In genomic region chr6:35454843-35455110, GRCh38 we compare ENCODE assay signal across 21 cellular contexts. TPM values are rescaled to one million over a fixed set of nuclear protein-coding genes. Genes with fewer than 3 reads are reported as not detected.
DNase-seq lines count a peak whose midpoint lies in the region; ATAC-seq, FAIRE-seq and TF ChIP-seq lines count a peak whose summit lies in the region.
"Had no signal": no experiment of that assay in that cellular context is flagged by ENCODE, and none has a peak within 500 bp of the region (broad histone marks: within the 10 kb centered on the region; RNA-seq: fewer than 3 reads in every experiment).

No MANE protein-coding gene starts in this region.

- H2AFZ ChIP-seq in GM23338 (no peak overlapping the region), Karpas-422 (ENCODE audit: low read length) (no peak overlapping the region), HepG2 (ENCODE audit: low read length) (no peak overlapping the region)

- 0 out of 2 replicates have a peak, but pooled peaks cover 3% of the 10 kb centered on the region for H3F3A ChIP-seq in GM23338 (replicated peaks; ENCODE audit: low read depth)

- WGBS in HepG2 (ENCODE audit: low lambda C conversion rate): 100% methylated on average over 4 of the region's 4 CpGs

- H3K27ac ChIP-seq in GM23338 (ENCODE audit: low read depth) (no peak overlapping the region), Karpas-422 (ENCODE audit: low read length) (peak overlapping the region; percentile 18; the same call in 1 of the 2 replicates), HepG2 (ENCODE audit: extremely low read length, insufficient read depth, low read length) (no peak overlapping the region)
- H3K27ac ChIP-seq: adrenal gland, neutrophil had no signal

- TF ChIP-seq RAD21 in HepG2 (CRISPR knock-in tag; IDR thresholded peaks at IDR 0.05): no peak

- DNase-seq in GM23338 (ENCODE audit: low spot score) (no peak), Karpas-422 (no peak), epithelial cell of esophagus (ENCODE audit: low read depth) (no peak), osteocyte (ENCODE audit: extremely low spot score, unreplicated experiment) (no peak), HepG2 (ENCODE audit: low spot score) (no peak), NCI-H774 (lab: John Stamatoyannopoulos, UW) (no peak)
- DNase-seq in stimulated activated CD4-positive, alpha-beta T cell treated with anti-CD3 and anti-CD28 coated beads, Interleukin-1b, Interleukin-23, amount 100 ng/mL, for 48 hours: no peak
- no peak for DNase-seq in stimulated activated CD4-positive, alpha-beta T cell treated with anti-CD3 and anti-CD28 coated beads, Interleukin-4, amount 100 ng/mL, for 4 hours
- DNase-seq: activated CD4-positive, CD25-positive, alpha-beta regulatory T cell; activated T-cell treated with anti-CD3 and anti-CD28 coated beads, Interleukin-2, amount 50 U/mL, for 72 hours; adrenal gland; caudate nucleus; GOT3; NCI-H1436; NCI-H526 treated with DMSO at 0.1 percent for 48 hours; PC-3; retina; stimulated activated naive B cell treated with anti-CD40 and anti-IgM and Interleukin-4, amounts not matched to agents 10 μg/mL and 1 μg/mL and 100 μg/mL, for 72 hours had no signal

- H3K9me2 ChIP-seq in GM23338 (ENCODE audit: insufficient read depth): no peaks in the 10 kb centered on the region
- no peaks in the 10 kb centered on the region for H3K9me2 ChIP-seq in Karpas-422 (replicated peaks; ENCODE audit: insufficient read depth, low read length)

- TF ChIP-seq POLR2A in HepG2 (IDR thresholded peaks at IDR 0.05; ENCODE audit: insufficient read depth in 1 of 2, low read depth in 2 of 2, low read length in 2 of 2): no peak

- H3K79me2 ChIP-seq in GM23338 (replicated peaks; ENCODE audit: insufficient read depth): peaks cover 6% of the 10 kb centered on the region; the same call in 1 of the 2 replicates
- H3K79me2 ChIP-seq in Karpas-422 (ENCODE audit: low read length): peaks cover 13% of the 10 kb centered on the region
- H3K79me2 ChIP-seq in HepG2 (ENCODE audit: insufficient read depth, low read length): no peaks in the 10 kb centered on the region

- H3K4me3 Mint-ChIP-seq in GM23338 (peak overlapping the region; percentile 73), osteocyte (ENCODE audit: unreplicated experiment) (peak overlapping the region; percentile 6)

- peaks cover 36% of the 10 kb centered on the region for H3K4me1 Mint-ChIP-seq in GM23338
- H3K4me1 Mint-ChIP-seq in osteocyte (ENCODE audit: unreplicated experiment): peaks cover 31% of the 10 kb centered on the region

- in situ Hi-C loops in HepG2 (cut with HindIII; ENCODE audit: extremely low pct_ligation_motif_present, low pct_unique_long_range_greater_than_20kb): loop anchor here (5.0 kb wide), 1 partner anchor 112 kb away; the partner anchor contains the start of gene PPARD

- CTCF ChIA-PET in HepG2 (lab: Yijun Ruan, JAX; ENCODE audit: low intra/inter-chr PET ratio, low total read pairs): no interaction called here

- H3K4me2 ChIP-seq in GM23338: peak overlapping the region; percentile 61; the same call in 1 of the 2 replicates
- H3K4me2 ChIP-seq in Karpas-422 (ENCODE audit: low read depth, low read length, poor library complexity, severe bottlenecking): peak overlapping the region; percentile 84
- no peak overlapping the region for H3K4me2 ChIP-seq in HepG2 (ENCODE audit: low read depth, low read length)

- no peak overlapping the region for H3K4me3 ChIP-seq in GM23338
- no peak overlapping the region for H3K4me3 ChIP-seq in Karpas-422 (ENCODE audit: low read length)
- peak overlapping the region; percentile 24 for H3K4me3 ChIP-seq in epithelial cell of esophagus (ENCODE audit: low read length)
- H3K4me3 ChIP-seq in HepG2 (replicated peaks in 1 of 3; ENCODE audit: insufficient read depth in 1 of 3, low read depth in 2 of 3, low read length in 3 of 3): no peak overlapping the region
- H3K4me3 ChIP-seq: adrenal gland had no signal

- H3K9ac ChIP-seq in Karpas-422 (ENCODE audit: low read length) (peak overlapping the region; percentile 78; the same call in 1 of the 2 replicates), HepG2 (ENCODE audit: insufficient read depth, low read depth, low read length) (no peak overlapping the region)

- H3K27ac Mint-ChIP-seq in GM23338 (peak overlapping the region; percentile 89), osteocyte (ENCODE audit: unreplicated experiment) (no peak overlapping the region)
- H3K27ac Mint-ChIP-seq: activated T-cell treated with anti-CD3 and anti-CD28 coated beads, Interleukin-2, amount 50 U/mL, for 72 hours; stimulated activated naive B cell treated with anti-CD40 and anti-IgM and Interleukin-4, amounts not matched to agents 10 μg/mL and 1 μg/mL and 100 μg/mL, for 72 hours had no signal

- no peaks in the 10 kb centered on the region; the same call in 2 of the 3 replicates for H3K9me3 Mint-ChIP-seq in GM23338
- H3K9me3 Mint-ChIP-seq in osteocyte (ENCODE audit: unreplicated experiment): no peaks in the 10 kb centered on the region
- H3K9me3 Mint-ChIP-seq: activated T-cell treated with anti-CD3 and anti-CD28 coated beads, Interleukin-2, amount 50 U/mL, for 72 hours; stimulated activated naive B cell treated with anti-CD40 and anti-IgM and Interleukin-4, amounts not matched to agents 10 μg/mL and 1 μg/mL and 100 μg/mL, for 72 hours had no signal

- intact Hi-C loops in HepG2 (cut with micrococcal nuclease; ENCODE audit: unreplicated experiment): no loop called here

- peaks cover 27% of the 10 kb centered on the region for H3K4me1 ChIP-seq in GM23338 (ENCODE audit: insufficient read depth)
- H3K4me1 ChIP-seq in Karpas-422 (ENCODE audit: low read length): peaks cover 37% of the 10 kb centered on the region
- peaks cover 38% of the 10 kb centered on the region for H3K4me1 ChIP-seq in HepG2 (ENCODE audit: insufficient read depth, low read length)

- BruUV-seq in HepG2 (replicated peaks; lab: Mats Ljungman, UMichigan): no TSS peak

- TF ChIP-seq EP300 in HepG2 (IDR thresholded peaks at IDR 0.05; ENCODE audit: low read depth in 2 of 2, low read length in 2 of 2) (no peak), HepG2 (CRISPR knock-in tag; IDR thresholded peaks at IDR 0.05; ENCODE audit: borderline replicate concordance) (no peak)

- H3K36me3 ChIP-seq in GM23338 (ENCODE audit: insufficient read depth): 0 out of 2 replicates have a peak, but pooled peaks cover 4% of the 10 kb centered on the region
- H3K36me3 ChIP-seq in Karpas-422 (ENCODE audit: insufficient read depth, low read length): peaks cover 3% of the 10 kb centered on the region; the same call in 1 of the 2 replicates
- H3K36me3 ChIP-seq in HepG2 (replicated peaks in 1 of 2; ENCODE audit: control insufficient read depth in 1 of 2, insufficient read depth in 2 of 2, low read length in 2 of 2): peaks cover 10 to 25% of the 10 kb centered on the region in 2 experiments; a peak in 4 of 5 replicates
- H3K36me3 ChIP-seq: adrenal gland had no signal

- H3K36me3 Mint-ChIP-seq in GM23338 (ENCODE audit: low read depth): peaks cover 31% of the 10 kb centered on the region
- H3K36me3 Mint-ChIP-seq in osteocyte (ENCODE audit: unreplicated experiment): peaks cover 11% of the 10 kb centered on the region

- peaks cover 9% of the 10 kb centered on the region; the same call in 1 of the 2 replicates for H3K27me3 ChIP-seq in GM23338 (ENCODE audit: insufficient read depth)
- H3K27me3 ChIP-seq in Karpas-422 (ENCODE audit: low read length): no peaks in the 10 kb centered on the region
- peaks cover 2 to 19% of the 10 kb centered on the region in 2 experiments; a peak in 2 of 5 replicates for H3K27me3 ChIP-seq in HepG2 (ENCODE audit: control insufficient read depth in 1 of 2, insufficient read depth in 2 of 2, low read length in 2 of 2)
- H3K27me3 ChIP-seq: adrenal gland, neutrophil had no signal

- POLR2A ChIA-PET in HepG2 (lab: Yijun Ruan, JAX): no interaction called here

- no peak for TF ChIP-seq CTCF in GM23338 (conservative IDR thresholded peaks at IDR 0.05; ENCODE audit: low read depth in 2 of 2)
- TF ChIP-seq CTCF in epithelial cell of esophagus (IDR thresholded peaks at IDR 0.05; ENCODE audit: insufficient read depth, low read depth, low read length, missing control alignments): no peak
- no peak for TF ChIP-seq CTCF in osteocyte (IDR thresholded peaks at IDR 0.05)
- no peak for TF ChIP-seq CTCF in HepG2 (CRISPR knock-in tag; IDR thresholded peaks at IDR 0.05)

- no peak for ATAC-seq in GM23338
- no peak for ATAC-seq in HepG2
- ATAC-seq: activated T-cell treated with anti-CD3 and anti-CD28 coated beads, Interleukin-2, amount 50 U/mL, for 72 hours; left lobe of liver; PC-3; stimulated activated naive B cell treated with anti-CD40 and anti-IgM and Interleukin-4, amounts not matched to agents 10 μg/mL and 1 μg/mL and 100 μg/mL, for 72 hours had no signal

- H3K9me3 ChIP-seq in Karpas-422 (ENCODE audit: low read length): no peaks in the 10 kb centered on the region
- no peaks in the 10 kb centered on the region for H3K9me3 ChIP-seq in HepG2 (ENCODE audit: low read length)
- H3K9me3 ChIP-seq: adrenal gland, neutrophil had no signal

- peaks cover 10% of the 10 kb centered on the region for H3K27me3 Mint-ChIP-seq in GM23338 (ENCODE audit: insufficient read depth, low read depth, poor library complexity)
- H3K27me3 Mint-ChIP-seq in osteocyte (ENCODE audit: unreplicated experiment): no peaks in the 10 kb centered on the region
- H3K27me3 Mint-ChIP-seq: stimulated activated naive B cell treated with anti-CD40 and anti-IgM and Interleukin-4, amounts not matched to agents 10 μg/mL and 1 μg/mL and 100 μg/mL, for 72 hours had no signal

- no peak for FAIRE-seq in HepG2 (lab: Jason Lieb, UNC)

- H4K20me1 ChIP-seq in GM23338 (replicated peaks; ENCODE audit: insufficient read depth) (no peaks in the 10 kb centered on the region; the same call in 1 of the 2 replicates), Karpas-422 (ENCODE audit: insufficient read depth, low read depth, low read length) (no peaks in the 10 kb centered on the region; the same call in 1 of the 2 replicates), HepG2 (ENCODE audit: insufficient read depth, low read length) (no peaks in the 10 kb centered on the region)

RNA-seq across cellular contexts. Expression of gene FANCE, which starts 2.6 kb away (rescaled TPM):
- total RNA-seq in GM23338 (2014; rRNA removed; shearing (Covaris generic)): 18.5 and 25.5 TPM in 2 replicates
- 5.4 and 6.5 TPM in 2 replicates for polyA plus RNA-seq in GM23338 (2016; fragmentation: Nextera tagmentation; extraction: Ambion mirVana)
- 9.8 and 14.8 TPM in 2 replicates for total RNA-seq in Karpas-422 (2014; rRNA removed; shearing (Covaris generic); ENCODE audit: low replicate concordance)
- 7.8 TPM in 2 replicates for total RNA-seq in osteocyte
- total RNA-seq in HepG2 (2016; rRNA removed; fragmentation: Illumina TruSeq; extraction: Trizol): 9.7 and 11.2 TPM in 2 replicates
- 1.9 and 2.5 TPM in 2 replicates for total RNA-seq in HepG2 (2016; cell fraction: cytosol; rRNA removed; fragmentation: Illumina TruSeq; extraction: Trizol; ENCODE audit: low read depth)
- total RNA-seq in HepG2 (2016; cell fraction: insoluble cytoplasmic fraction; rRNA removed; fragmentation: Illumina TruSeq; extraction: Trizol): 9.2 and 10.0 TPM in 2 replicates
- 6.3 and 6.7 TPM in 2 replicates for total RNA-seq in HepG2 (2016; cell fraction: membrane; rRNA removed; fragmentation: Illumina TruSeq; extraction: Trizol)
- total RNA-seq in HepG2 (2016; cell fraction: nucleus; rRNA removed; fragmentation: Illumina TruSeq; extraction: Trizol): 4.8 and 7.1 TPM in 2 replicates
- polyA plus RNA-seq in HepG2 (2011; rRNA removed): 7.1 and 7.9 TPM in 2 replicates
- polyA plus RNA-seq in HepG2 (2011; cell fraction: cytosol; rRNA removed): 6.3 and 6.8 TPM in 2 replicates
- polyA plus RNA-seq in HepG2 (2011; cell fraction: nucleus; rRNA removed): 6.9 and 8.4 TPM in 2 replicates
- polyA plus RNA-seq in HepG2 (2012): 4.1 and 4.3 TPM in 2 replicates
- polyA plus RNA-seq in HepG2 (2016; cell fraction: cytosol; fragmentation: Illumina TruSeq; extraction: Trizol; ENCODE audit: low read depth): 1.5 and 1.6 TPM in 2 replicates
- polyA plus RNA-seq in HepG2 (2016; cell fraction: insoluble cytoplasmic fraction; fragmentation: Illumina TruSeq; extraction: Trizol; ENCODE audit: low read depth): 7.5 and 8.6 TPM in 2 replicates
- 3.0 and 4.3 TPM in 2 replicates for polyA plus RNA-seq in HepG2 (2016; cell fraction: membrane; fragmentation: Illumina TruSeq; extraction: Trizol; ENCODE audit: low read depth)
- 13.2 and 13.8 TPM in 2 replicates for polyA plus RNA-seq in HepG2 (2016; cell fraction: nucleus; fragmentation: Illumina TruSeq; extraction: Trizol; ENCODE audit: insufficient read depth, low read depth)
- 14.3 and 23.1 TPM in 2 replicates for polyA minus RNA-seq in HepG2 (2011; rRNA and poly(A)+ RNA removed; ENCODE audit: low replicate concordance)
- 5.5 TPM in 2 replicates for polyA minus RNA-seq in HepG2 (2011; cell fraction: cytosol; rRNA and poly(A)+ RNA removed)
- polyA minus RNA-seq in HepG2 (2011; cell fraction: nucleus; rRNA and poly(A)+ RNA removed): 1.8 and 2.4 TPM in 2 replicates

RNA-seq across cellular contexts. Expression of gene RPL10A, which starts 13.4 kb away (rescaled TPM):
- total RNA-seq in GM23338 (2014; rRNA removed; shearing (Covaris generic)): 1,297 and 1,329 TPM in 2 replicates
- 686 and 730 TPM in 2 replicates for polyA plus RNA-seq in GM23338 (2016; fragmentation: Nextera tagmentation; extraction: Ambion mirVana)
- total RNA-seq in Karpas-422 (2014; rRNA removed; shearing (Covaris generic); ENCODE audit: low replicate concordance): 3,423 and 3,839 TPM in 2 replicates
- 1,177 and 1,245 TPM in 2 replicates for total RNA-seq in osteocyte
- total RNA-seq in HepG2 (2016; rRNA removed; fragmentation: Illumina TruSeq; extraction: Trizol): 1,854 and 2,285 TPM in 2 replicates
- total RNA-seq in HepG2 (2016; cell fraction: cytosol; rRNA removed; fragmentation: Illumina TruSeq; extraction: Trizol; ENCODE audit: low read depth): 2,437 and 2,775 TPM in 2 replicates
- 1,859 and 2,386 TPM in 2 replicates for total RNA-seq in HepG2 (2016; cell fraction: insoluble cytoplasmic fraction; rRNA removed; fragmentation: Illumina TruSeq; extraction: Trizol)
- total RNA-seq in HepG2 (2016; cell fraction: membrane; rRNA removed; fragmentation: Illumina TruSeq; extraction: Trizol): 4,119 and 4,316 TPM in 2 replicates
- total RNA-seq in HepG2 (2016; cell fraction: nucleus; rRNA removed; fragmentation: Illumina TruSeq; extraction: Trizol): 734 and 771 TPM in 2 replicates
- polyA plus RNA-seq in HepG2 (2011; rRNA removed): 2,253 and 2,726 TPM in 2 replicates
- polyA plus RNA-seq in HepG2 (2011; cell fraction: cytosol; rRNA removed): 2,315 and 3,589 TPM in 2 replicates
- 1,402 and 1,561 TPM in 2 replicates for polyA plus RNA-seq in HepG2 (2011; cell fraction: nucleus; rRNA removed)
- polyA plus RNA-seq in HepG2 (2012): 2,161 and 2,246 TPM in 2 replicates
- 3,096 and 3,343 TPM in 2 replicates for polyA plus RNA-seq in HepG2 (2016; cell fraction: cytosol; fragmentation: Illumina TruSeq; extraction: Trizol; ENCODE audit: low read depth)
- polyA plus RNA-seq in HepG2 (2016; cell fraction: insoluble cytoplasmic fraction; fragmentation: Illumina TruSeq; extraction: Trizol; ENCODE audit: low read depth): 2,345 and 2,428 TPM in 2 replicates
- 4,116 and 4,234 TPM in 2 replicates for polyA plus RNA-seq in HepG2 (2016; cell fraction: membrane; fragmentation: Illumina TruSeq; extraction: Trizol; ENCODE audit: low read depth)
- 1,389 and 1,424 TPM in 2 replicates for polyA plus RNA-seq in HepG2 (2016; cell fraction: nucleus; fragmentation: Illumina TruSeq; extraction: Trizol; ENCODE audit: insufficient read depth, low read depth)
- 921 and 1,139 TPM in 2 replicates for polyA minus RNA-seq in HepG2 (2011; rRNA and poly(A)+ RNA removed; ENCODE audit: low replicate concordance)
- polyA minus RNA-seq in HepG2 (2011; cell fraction: cytosol; rRNA and poly(A)+ RNA removed): 630 and 657 TPM in 2 replicates
- 275 and 369 TPM in 2 replicates for polyA minus RNA-seq in HepG2 (2011; cell fraction: nucleus; rRNA and poly(A)+ RNA removed)

RNA-seq across cellular contexts. Expression of gene TEAD3, which starts 42.1 kb away (rescaled TPM):
- 26.5 and 26.7 TPM in 2 replicates for total RNA-seq in GM23338 (2014; rRNA removed; shearing (Covaris generic))
- polyA plus RNA-seq in GM23338 (2016; fragmentation: Nextera tagmentation; extraction: Ambion mirVana) (15.0 and 15.6 TPM in 2 replicates), HepG2 (2011; rRNA removed) (16.5 and 20.5 TPM in 2 replicates)
- not detected in 2 replicates for total RNA-seq in Karpas-422 (2014; rRNA removed; shearing (Covaris generic); ENCODE audit: low replicate concordance)
- total RNA-seq in osteocyte (43.1 and 44.8 TPM in 2 replicates), HepG2 (2016; rRNA removed; fragmentation: Illumina TruSeq; extraction: Trizol) (14.4 and 15.1 TPM in 2 replicates)
- total RNA-seq in HepG2 (2016; cell fraction: cytosol; rRNA removed; fragmentation: Illumina TruSeq; extraction: Trizol; ENCODE audit: low read depth): 3.9 and 4.4 TPM in 2 replicates
- 12.5 and 14.5 TPM in 2 replicates for total RNA-seq in HepG2 (2016; cell fraction: insoluble cytoplasmic fraction; rRNA removed; fragmentation: Illumina TruSeq; extraction: Trizol)
- total RNA-seq in HepG2 (2016; cell fraction: membrane; rRNA removed; fragmentation: Illumina TruSeq; extraction: Trizol): 14.0 and 14.5 TPM in 2 replicates
- total RNA-seq in HepG2 (2016; cell fraction: nucleus; rRNA removed; fragmentation: Illumina TruSeq; extraction: Trizol): 12.5 and 14.3 TPM in 2 replicates
- 11.8 and 14.3 TPM in 2 replicates for polyA plus RNA-seq in HepG2 (2011; cell fraction: cytosol; rRNA removed)
- polyA plus RNA-seq in HepG2 (2011; cell fraction: nucleus; rRNA removed): 41.6 and 45.4 TPM in 2 replicates
- 19.1 and 24.4 TPM in 2 replicates for polyA plus RNA-seq in HepG2 (2012)
- polyA plus RNA-seq in HepG2 (2016; cell fraction: cytosol; fragmentation: Illumina TruSeq; extraction: Trizol; ENCODE audit: low read depth): 5.1 and 5.5 TPM in 2 replicates
- polyA plus RNA-seq in HepG2 (2016; cell fraction: insoluble cytoplasmic fraction; fragmentation: Illumina TruSeq; extraction: Trizol; ENCODE audit: low read depth): 22.1 and 28.5 TPM in 2 replicates
- polyA plus RNA-seq in HepG2 (2016; cell fraction: membrane; fragmentation: Illumina TruSeq; extraction: Trizol; ENCODE audit: low read depth): 12.7 and 14.9 TPM in 2 replicates
- 41.9 and 43.9 TPM in 2 replicates for polyA plus RNA-seq in HepG2 (2016; cell fraction: nucleus; fragmentation: Illumina TruSeq; extraction: Trizol; ENCODE audit: insufficient read depth, low read depth)
- polyA minus RNA-seq in HepG2 (2011; rRNA and poly(A)+ RNA removed; ENCODE audit: low replicate concordance): 6.0 and 22.8 TPM in 2 replicates
- polyA minus RNA-seq in HepG2 (2011; cell fraction: cytosol; rRNA and poly(A)+ RNA removed): 7.7 and 8.2 TPM in 2 replicates
- polyA minus RNA-seq in HepG2 (2011; cell fraction: nucleus; rRNA and poly(A)+ RNA removed): 7.9 and 8.6 TPM in 2 replicates

RNA-seq across cellular contexts. Expression of gene TULP1, which starts 57.9 kb away (rescaled TPM):
- 1.3 and 3.0 TPM in 2 replicates for total RNA-seq in GM23338 (2014; rRNA removed; shearing (Covaris generic))
- polyA plus RNA-seq in GM23338 (2016; fragmentation: Nextera tagmentation; extraction: Ambion mirVana) (3.8 and 7.1 TPM in 2 replicates), HepG2 (2011; rRNA removed) (not detected in 2 replicates)
- total RNA-seq in Karpas-422 (2014; rRNA removed; shearing (Covaris generic); ENCODE audit: low replicate concordance): not detected in 2 replicates
- total RNA-seq in osteocyte (not detected in 2 replicates), HepG2 (2016; rRNA removed; fragmentation: Illumina TruSeq; extraction: Trizol) (not detected in 2 replicates)
- total RNA-seq in HepG2 (2016; cell fraction: cytosol; rRNA removed; fragmentation: Illumina TruSeq; extraction: Trizol; ENCODE audit: low read depth): 0.35 TPM in 1 of 2 replicates, not detected in the other
- not detected in 2 replicates for total RNA-seq in HepG2 (2016; cell fraction: insoluble cytoplasmic fraction; rRNA removed; fragmentation: Illumina TruSeq; extraction: Trizol)
- total RNA-seq in HepG2 (2016; cell fraction: membrane; rRNA removed; fragmentation: Illumina TruSeq; extraction: Trizol): not detected in 2 replicates
- total RNA-seq in HepG2 (2016; cell fraction: nucleus; rRNA removed; fragmentation: Illumina TruSeq; extraction: Trizol): not detected in 2 replicates
- polyA plus RNA-seq in HepG2 (2011; cell fraction: cytosol; rRNA removed): not detected in 2 replicates
- not detected in 2 replicates for polyA plus RNA-seq in HepG2 (2011; cell fraction: nucleus; rRNA removed)
- not detected in 2 replicates for polyA plus RNA-seq in HepG2 (2012)
- not detected in 2 replicates for polyA plus RNA-seq in HepG2 (2016; cell fraction: cytosol; fragmentation: Illumina TruSeq; extraction: Trizol; ENCODE audit: low read depth)
- polyA plus RNA-seq in HepG2 (2016; cell fraction: insoluble cytoplasmic fraction; fragmentation: Illumina TruSeq; extraction: Trizol; ENCODE audit: low read depth): not detected in 2 replicates
- polyA plus RNA-seq in HepG2 (2016; cell fraction: membrane; fragmentation: Illumina TruSeq; extraction: Trizol; ENCODE audit: low read depth): not detected in 2 replicates
- polyA plus RNA-seq in HepG2 (2016; cell fraction: nucleus; fragmentation: Illumina TruSeq; extraction: Trizol; ENCODE audit: insufficient read depth, low read depth): not detected in 2 replicates
- not detected in 2 replicates for polyA minus RNA-seq in HepG2 (2011; rRNA and poly(A)+ RNA removed; ENCODE audit: low replicate concordance)
- not detected in 2 replicates for polyA minus RNA-seq in HepG2 (2011; cell fraction: cytosol; rRNA and poly(A)+ RNA removed)
- polyA minus RNA-seq in HepG2 (2011; cell fraction: nucleus; rRNA and poly(A)+ RNA removed): not detected in 2 replicates
- total RNA-seq: activated T-cell treated with anti-CD3 and anti-CD28 coated beads, Interleukin-2, amount 50 U/mL, for 72 hours; adrenal gland; left lobe of liver; PC-3; SK-MEL-5 had no signal
